ENCODE assay signal across 1 cellular context in genomic region chr11:108241370-108242037, GRCh38.
TF ChIP-seq lines count a peak whose summit lies in the region.

No MANE protein-coding gene starts in this region.

TF ChIP-seq in IMR-90, 13 proteins besides CTCF, POLR2A, EP300 and RAD21 (continued from another document):
- TF ChIP-seq, protein P1, sequence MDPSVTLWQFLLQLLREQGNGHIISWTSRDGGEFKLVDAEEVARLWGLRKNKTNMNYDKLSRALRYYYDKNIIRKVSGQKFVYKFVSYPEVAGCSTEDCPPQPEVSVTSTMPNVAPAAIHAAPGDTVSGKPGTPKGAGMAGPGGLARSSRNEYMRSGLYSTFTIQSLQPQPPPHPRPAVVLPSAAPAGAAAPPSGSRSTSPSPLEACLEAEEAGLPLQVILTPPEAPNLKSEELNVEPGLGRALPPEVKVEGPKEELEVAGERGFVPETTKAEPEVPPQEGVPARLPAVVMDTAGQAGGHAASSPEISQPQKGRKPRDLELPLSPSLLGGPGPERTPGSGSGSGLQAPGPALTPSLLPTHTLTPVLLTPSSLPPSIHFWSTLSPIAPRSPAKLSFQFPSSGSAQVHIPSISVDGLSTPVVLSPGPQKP (IDR thresholded peaks at IDR 0.05; ENCODE audit: borderline replicate concordance, low read depth, low read length) = no peak
- no peak for TF ChIP-seq SMC3 (IDR thresholded peaks at IDR 0.05; ENCODE audit: low read depth, low read length)
TF ChIP-seq in IMR-90: peak in this region for 0.
